Comparison of ENCODE assay signal across 8 cellular contexts in genomic region chr17:4703330-4703691, GRCh38. TPM values are rescaled to one million over a fixed set of nuclear protein-coding genes. Genes with fewer than 3 reads are reported as not detected.
A peak's percentile ranks its signal among the peaks of the same experiment; 100 is the strongest.
DNase-seq lines count a peak whose midpoint lies in the region; ATAC-seq and TF ChIP-seq lines count a peak whose summit lies in the region.

No MANE protein-coding gene starts in this region.

- no peaks in the 10 kb centered on the region for H3K9me3 Mint-ChIP-seq in natural killer cell treated with Interleukin-12 subunit alpha and Interleukin-12 subunit beta and Interleukin-15 and Interleukin-18, amount 100 ng/mL, for 72 hours

- H3K27ac ChIP-seq in duodenal mucosa (ENCODE audit: low read depth, low read length), result no peak overlapping the region

- H3K4me3 ChIP-seq in BJ (ENCODE audit: low read depth, low read length) (peak overlapping the region; percentile 87), Loucy (ENCODE audit: low read length, poor library complexity, severe bottlenecking) (peak overlapping the region; percentile 98), duodenal mucosa (ENCODE audit: low read depth in 1 of 2, low read length in 2 of 2) (peak overlapping the region; percentile 74 to 95)

- H3K36me3 Mint-ChIP-seq in natural killer cell treated with Interleukin-12 subunit alpha and Interleukin-12 subunit beta and Interleukin-15 and Interleukin-18, amount 100 ng/mL, for 72 hours, result peaks cover 6% of the 10 kb centered on the region

- H3F3A ChIP-seq in Loucy (ENCODE audit: low read depth), result no peaks in the 10 kb centered on the region

- H3K9me2 ChIP-seq in Loucy (replicated peaks; ENCODE audit: low read depth, low read length), result no peaks in the 10 kb centered on the region

- H2AFZ ChIP-seq in Loucy (ENCODE audit: low read length), result peak overlapping the region; percentile 92; the same call in 1 of the 2 replicates

- DNase-seq in BJ (ENCODE audit: low read depth) (no peak), mucosa of gallbladder (ENCODE audit: low spot score) (no peak), DMS153 treated with DMSO at 0.1 percent for 48 hours (lab: John Stamatoyannopoulos, UW; ENCODE audit: unreplicated experiment) (no peak), NCI-H2107 (lab: John Stamatoyannopoulos, UW) (no peak), DMS 273 (lab: John Stamatoyannopoulos, UW; ENCODE audit: unreplicated experiment) (no peak)
- DNase-seq in natural killer cell treated with Interleukin-12 subunit alpha and Interleukin-12 subunit beta and Interleukin-15 and Interleukin-18, amount 100 ng/mL, for 72 hours (ENCODE audit: low spot score), result no peak

- H3K4me1 ChIP-seq in Loucy (ENCODE audit: insufficient read depth, low read length, poor library complexity, severe bottlenecking) (peaks cover 27% of the 10 kb centered on the region), duodenal mucosa (ENCODE audit: control insufficient read depth in 1 of 2, insufficient read depth in 2 of 2, low read length in 2 of 2) (peaks cover 7 to 11% of the 10 kb centered on the region in 2 donors)

- CTCF ChIA-PET in BJ (lab: Yijun Ruan, JAX), result interaction anchor here (1.1 kb wide), 1 partner anchor 200 kb away, joined by 3 read pairs; the partner anchor contains the start of gene CHRNE

- H3K4me3 Mint-ChIP-seq in natural killer cell treated with Interleukin-12 subunit alpha and Interleukin-12 subunit beta and Interleukin-15 and Interleukin-18, amount 100 ng/mL, for 72 hours, result peak overlapping the region; percentile 82

- ATAC-seq in natural killer cell treated with Interleukin-12 subunit alpha and Interleukin-12 subunit beta and Interleukin-15 and Interleukin-18, amount 100 ng/mL, for 72 hours, result no peak

- POLR2A ChIA-PET in BJ (lab: Charles Lee), result no interaction called here

- H3K9ac ChIP-seq in Loucy (ENCODE audit: low read depth, low read length, poor library complexity, severe bottlenecking), result peak overlapping the region; percentile 91
- peak overlapping the region; percentile 57 to 85 for H3K9ac ChIP-seq in duodenal mucosa (ENCODE audit: low read depth in 1 of 2, low read length in 2 of 2)

- H3K27me3 ChIP-seq in BJ (ENCODE audit: control insufficient read depth, insufficient read depth, low read length) (no peaks in the 10 kb centered on the region), Loucy (ENCODE audit: insufficient read depth, low read length, poor library complexity, severe bottlenecking) (no peaks in the 10 kb centered on the region), duodenal mucosa (ENCODE audit: control insufficient read depth in 1 of 2, insufficient read depth in 2 of 2, low read length in 2 of 2) (no peaks in the 10 kb centered on the region)

- peaks cover 28% of the 10 kb centered on the region for H4K20me1 ChIP-seq in Loucy (ENCODE audit: insufficient read depth, low read length, poor library complexity, severe bottlenecking)

- peaks cover 50 to 56% of the 10 kb centered on the region in 2 donors for H3K4me1 Mint-ChIP-seq in natural killer cell treated with Interleukin-12 subunit alpha and Interleukin-12 subunit beta and Interleukin-15 and Interleukin-18, amount 100 ng/mL, for 72 hours (ENCODE audit: low read depth in 2 of 2)

- H3K4me2 ChIP-seq in Loucy (ENCODE audit: low read depth, low read length, poor library complexity, severe bottlenecking), result peak overlapping the region; percentile 100

- H3K9me3 ChIP-seq in Loucy (ENCODE audit: insufficient read depth, low read depth, low read length) (no peaks in the 10 kb centered on the region), duodenal mucosa (ENCODE audit: control insufficient read depth in 1 of 2, low read length in 2 of 2) (no peaks in the 10 kb centered on the region)

- peaks cover 70% of the 10 kb centered on the region for H3K79me2 ChIP-seq in Loucy (ENCODE audit: insufficient read depth, low read length)

- no peaks in the 10 kb centered on the region for H3K36me3 ChIP-seq in BJ (ENCODE audit: control insufficient read depth, insufficient read depth, low read length)
- no peaks in the 10 kb centered on the region for H3K36me3 ChIP-seq in Loucy (ENCODE audit: insufficient read depth, low read length)
- H3K36me3 ChIP-seq in duodenal mucosa (ENCODE audit: control insufficient read depth in 1 of 2, insufficient read depth in 2 of 2, low read length in 2 of 2), result no peaks in the 10 kb centered on the region

- peak overlapping the region; percentile 87 to 89 for H3K27ac Mint-ChIP-seq in natural killer cell treated with Interleukin-12 subunit alpha and Interleukin-12 subunit beta and Interleukin-15 and Interleukin-18, amount 100 ng/mL, for 72 hours

- TF ChIP-seq CTCF in BJ (IDR thresholded peaks at IDR 0.05; ENCODE audit: insufficient read depth, low read depth, low read length) (no peak), Loucy (conservative IDR thresholded peaks at IDR 0.05; ENCODE audit: low read length) (no peak)

- H3K27me3 Mint-ChIP-seq in natural killer cell treated with Interleukin-12 subunit alpha and Interleukin-12 subunit beta and Interleukin-15 and Interleukin-18, amount 100 ng/mL, for 72 hours, result no peaks in the 10 kb centered on the region

RNA-seq across cellular contexts. Expression of gene PELP1, which starts 0.6 kb away (rescaled TPM):
- polyA plus RNA-seq in BJ (2011; rRNA removed), result 5.1 and 13.9 TPM in 2 replicates
- 14.3 and 18.4 TPM in 2 replicates for polyA minus RNA-seq in BJ (2011; rRNA and poly(A)+ RNA removed)
- total RNA-seq in natural killer cell treated with Interleukin-12 subunit alpha and Interleukin-12 subunit beta and Interleukin-15 and Interleukin-18, amount 100 ng/mL, for 72 hours, result 100 to 1,000 TPM in 1 of 2 donors, 10 to 100 TPM in 1; 76.9 to 161 TPM
- total RNA-seq in mucosa of gallbladder, result 56.4 TPM

RNA-seq across cellular contexts. Expression of gene ARRB2, which starts 7.1 kb away (rescaled TPM):
- polyA plus RNA-seq in BJ (2011; rRNA removed), result 8.5 and 10.7 TPM in 2 replicates
- 4.7 and 6.8 TPM in 2 replicates for polyA minus RNA-seq in BJ (2011; rRNA and poly(A)+ RNA removed)
- 100 to 1,000 TPM; 834 to 935 TPM for total RNA-seq in natural killer cell treated with Interleukin-12 subunit alpha and Interleukin-12 subunit beta and Interleukin-15 and Interleukin-18, amount 100 ng/mL, for 72 hours
- total RNA-seq in mucosa of gallbladder, result 94.6 TPM

RNA-seq across cellular contexts. Expression of gene MED11, which starts 27.9 kb away (rescaled TPM):
- 27.5 and 31.2 TPM in 2 replicates for polyA plus RNA-seq in BJ (2011; rRNA removed)
- 9.8 and 13.7 TPM in 2 replicates for polyA minus RNA-seq in BJ (2011; rRNA and poly(A)+ RNA removed)
- total RNA-seq in natural killer cell treated with Interleukin-12 subunit alpha and Interleukin-12 subunit beta and Interleukin-15 and Interleukin-18, amount 100 ng/mL, for 72 hours, result 10 to 100 TPM; 27.2 to 34.6 TPM
- 25.6 TPM for total RNA-seq in mucosa of gallbladder

RNA-seq across cellular contexts. Expression of gene ZMYND15, which starts 36.3 kb away (rescaled TPM):
- 0.13 TPM in 1 of 2 replicates, not detected in the other for polyA plus RNA-seq in BJ (2011; rRNA removed)
- polyA minus RNA-seq in BJ (2011; rRNA and poly(A)+ RNA removed), result not detected in 2 replicates
- total RNA-seq in natural killer cell treated with Interleukin-12 subunit alpha and Interleukin-12 subunit beta and Interleukin-15 and Interleukin-18, amount 100 ng/mL, for 72 hours, result 1 to 10 TPM; 1.0 to 2.3 TPM
- 5.3 TPM for total RNA-seq in mucosa of gallbladder

RNA-seq across cellular contexts. Expression of gene CXCL16, which starts 36.4 kb away (rescaled TPM):
- polyA plus RNA-seq in BJ (2011; rRNA removed), result 2.2 and 3.3 TPM in 2 replicates
- polyA minus RNA-seq in BJ (2011; rRNA and poly(A)+ RNA removed), result 0.62 and 2.4 TPM in 2 replicates
- 10 to 100 TPM; 22.6 to 46.3 TPM for total RNA-seq in natural killer cell treated with Interleukin-12 subunit alpha and Interleukin-12 subunit beta and Interleukin-15 and Interleukin-18, amount 100 ng/mL, for 72 hours
- total RNA-seq in mucosa of gallbladder, result 92.6 TPM
